In the genomic region with DNA sequence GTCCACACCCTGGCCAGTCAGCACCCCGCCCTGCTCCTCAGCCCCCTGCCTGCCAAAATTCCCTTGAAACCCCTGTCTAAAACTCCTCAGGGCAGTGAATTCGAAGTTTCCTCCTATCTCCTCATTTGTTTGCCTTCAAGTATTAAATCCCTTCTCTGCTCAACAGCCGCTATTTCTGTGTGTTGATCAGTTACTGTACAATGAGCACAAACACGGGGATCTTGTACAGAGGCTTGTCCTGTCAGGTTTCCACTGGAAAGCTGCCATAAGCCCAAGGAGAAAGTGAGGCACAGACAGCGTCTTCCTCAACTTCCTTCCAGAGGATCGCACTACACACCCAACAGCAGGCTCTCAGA, we compare ENCODE assay signal across 8 cellular contexts. TPM values are rescaled to one million over a fixed set of nuclear protein-coding genes. Genes with fewer than 3 reads are reported as not detected.
DNase-seq lines count a peak whose midpoint lies in the region; ATAC-seq, FAIRE-seq and TF ChIP-seq lines count a peak whose summit lies in the region.
"Not testable (repeated sequence)": the region's sequence is repeated elsewhere in the genome, so short reads cannot be mapped to it uniquely, and the experiment has no call there.
"Had no signal": no experiment of that assay in that cellular context is flagged by ENCODE, and none has a peak within 500 bp of the region (broad histone marks: within the 10 kb centered on the region; RNA-seq: fewer than 3 reads in every experiment).

No MANE protein-coding gene starts in this region.

- not testable (repeated sequence) for H2AK5ac ChIP-seq in IMR-90 (ENCODE audit: low read depth, low read length)

- TF ChIP-seq RAD21 in IMR-90 (IDR thresholded peaks at IDR 0.05; ENCODE audit: low read length); K562 (CRISPR knock-in tag; conservative IDR thresholded peaks at IDR 0.05 in 1 of 2, IDR thresholded peaks at IDR 0.05 in 1 of 2); HepG2 (CRISPR knock-in tag; IDR thresholded peaks at IDR 0.05): not testable (repeated sequence)

- no CpG with 5 or more reads among the region's 6 CpGs for WGBS in IMR-90 (ENCODE audit: extremely low coverage in 2 of 2, insufficient read length in 1 of 2), 2 experiments
- 31% methylated on average over 3 of the region's 6 CpGs for WGBS in K562 (ENCODE audit: insufficient coverage, low coverage, missing lambda C conversion rate)
- WGBS in esophagus squamous epithelium, 2 donors: 25 to 26% methylated on average over 4 to 5 of the region's 6 CpGs
- WGBS in HepG2 (ENCODE audit: low lambda C conversion rate): 46% methylated on average over 6 of the region's 6 CpGs

- peak overlapping the region; percentile 38; the same call in 1 of the 2 replicates for H2BK20ac ChIP-seq in IMR-90 (ENCODE audit: low read depth, low read length)

- not testable (repeated sequence) for H3K4me2 ChIP-seq in IMR-90 (ENCODE audit: low read depth, low read length); K562 (ENCODE audit: insufficient read depth, low read length); endothelial cell of umbilical vein (ENCODE audit: insufficient read depth, low read length); osteoblast (ENCODE audit: insufficient read depth, low read length)
- H3K4me2 ChIP-seq in HepG2 (ENCODE audit: low read depth, low read length): peak overlapping the region; percentile 63

- not testable (repeated sequence) for H3K79me2 ChIP-seq in K562 (ENCODE audit: control insufficient read depth, insufficient read depth, low read length); endothelial cell of umbilical vein (ENCODE audit: control insufficient read depth, insufficient read depth, low read length); HepG2 (ENCODE audit: insufficient read depth, low read length); osteoblast (ENCODE audit: insufficient read depth, low read length)

- H4K91ac ChIP-seq in IMR-90 (ENCODE audit: insufficient read depth, low read depth, low read length): not testable (repeated sequence)

- H3K27me3 ChIP-seq in Caco-2 (replicated peaks; ENCODE audit: control insufficient read depth, insufficient read depth, low read length); IMR-90 (ENCODE audit: control insufficient read depth, insufficient read depth, low read length); K562 (ENCODE audit: control insufficient read depth in 2 of 2, insufficient read depth in 2 of 2, low read length in 2 of 2); endothelial cell of umbilical vein (ENCODE audit: control insufficient read depth in 2 of 2, insufficient read depth in 2 of 2, low read length in 2 of 2); esophagus squamous epithelium; HepG2 (ENCODE audit: control insufficient read depth in 1 of 2, insufficient read depth in 2 of 2, low read length in 2 of 2); osteoblast (ENCODE audit: insufficient read depth, low read length): not testable (repeated sequence)

- not testable (repeated sequence) for H3K27ac ChIP-seq in IMR-90 (ENCODE audit: insufficient read depth, low read length); K562 (ENCODE audit: extremely low read depth, low read depth, low read length); endothelial cell of umbilical vein (ENCODE audit: insufficient read depth, low read depth, low read length); osteoblast (ENCODE audit: low read depth, low read length)
- H3K27ac ChIP-seq in esophagus squamous epithelium (peak overlapping the region in 3 of 4 donors; percentile 79 to 88 (median 80)), HepG2 (ENCODE audit: extremely low read length, insufficient read depth, low read length) (peak overlapping the region; percentile 88)

- POLR2A ChIA-PET in Caco-2 (lab: Charles Lee); IMR-90 (lab: Charles Lee; ENCODE audit: unreplicated experiment); K562 (lab: Yijun Ruan, JAX); endothelial cell of umbilical vein (lab: Charles Lee): not testable (repeated sequence)
- POLR2A ChIA-PET in HepG2 (lab: Yijun Ruan, JAX): interaction anchor here (1.0 to 2.0 kb wide), 3 partner anchors 8 to 42 kb away, joined by 3 to 13 read pairs (median 4); partner anchors contain the start of gene AKR1C1

- in situ Hi-C loops in IMR-90 (cut with MboI; ENCODE audit: low sequenced_read_pairs); HepG2 (cut with HindIII; ENCODE audit: extremely low pct_ligation_motif_present, low pct_unique_long_range_greater_than_20kb): not testable (repeated sequence)
- in situ Hi-C loops in K562 (cut with MboI): loop anchor here (5.0 kb wide), 1 partner anchor 82 kb away; no protein-coding TSS in a partner anchor

- H3K23ac ChIP-seq in IMR-90 (ENCODE audit: low read depth, low read length): not testable (repeated sequence)

- TF ChIP-seq CTCF in Caco-2 (IDR thresholded peaks at IDR 0.05; ENCODE audit: insufficient read depth in 1 of 2, low read depth in 1 of 2, low read length in 1 of 2, severe bottlenecking in 1 of 2, unreplicated experiment in 1 of 2); IMR-90 (conservative IDR thresholded peaks at IDR 0.05; ENCODE audit: low read depth, low read length); K562 (IDR thresholded peaks at IDR 0.05 in 2 of 3, conservative IDR thresholded peaks at IDR 0.05 in 1 of 3; ENCODE audit: insufficient read depth in 2 of 3, low read depth in 1 of 3, low read length in 3 of 3); endothelial cell of umbilical vein (IDR thresholded peaks at IDR 0.05; ENCODE audit: extremely low read depth in 1 of 2, insufficient read depth in 1 of 2, low read depth in 1 of 2, low read length in 2 of 2); esophagus squamous epithelium (IDR thresholded peaks at IDR 0.05); HepG2 (CRISPR knock-in tag; IDR thresholded peaks at IDR 0.05); osteoblast (IDR thresholded peaks at IDR 0.05; ENCODE audit: extremely low read depth, low read depth, low read length): not testable (repeated sequence)

- H2BK5ac ChIP-seq in IMR-90 (ENCODE audit: low read depth, low read length, poor library complexity, severe bottlenecking): not testable (repeated sequence)

- H3K9ac ChIP-seq in IMR-90 (ENCODE audit: low read depth, low read length); endothelial cell of umbilical vein (replicated peaks; ENCODE audit: extremely low read depth, insufficient read depth, low read length): not testable (repeated sequence)
- 0 out of 4 replicates have a peak overlapping the region, but pooled peaks of 1 of the 2 experiments have one; percentile 13 for H3K9ac ChIP-seq in K562 (ENCODE audit: insufficient read depth in 1 of 2, low read depth in 2 of 2, low read length in 2 of 2)
- H3K9ac ChIP-seq in HepG2 (ENCODE audit: insufficient read depth, low read depth, low read length): 0 out of 2 replicates have a peak overlapping the region, but pooled peaks have one; percentile 50

- H3K56ac ChIP-seq in IMR-90 (ENCODE audit: extremely low read depth, insufficient read depth, low read length): not testable (repeated sequence)

- CTCF ChIA-PET in Caco-2 (lab: Charles Lee); IMR-90 (lab: Yijun Ruan, JAX); K562 (lab: Yijun Ruan, JAX; ENCODE audit: low intra/inter-chr PET ratio); endothelial cell of umbilical vein (lab: Charles Lee); HepG2 (lab: Yijun Ruan, JAX; ENCODE audit: low intra/inter-chr PET ratio, low total read pairs): not testable (repeated sequence)

- not testable (repeated sequence) for DNase-seq in Caco-2; IMR-90; K562 (ENCODE audit: extremely low read depth in 1 of 4, low spot score in 3 of 4); endothelial cell of umbilical vein (ENCODE audit: low read depth, low spot score); esophagus squamous epithelium (lab: John Stamatoyannopoulos, UW); HepG2 (ENCODE audit: low spot score); osteoblast (ENCODE audit: insufficient read length, low spot score, missing footprints)

- not testable (repeated sequence) for H3K79me1 ChIP-seq in IMR-90 (ENCODE audit: low read depth in 1 of 2, low read length in 2 of 2)

- not testable (repeated sequence) for TF ChIP-seq POLR2A in IMR-90 (IDR thresholded peaks at IDR 0.05; ENCODE audit: low read depth, low read length); K562 (conservative IDR thresholded peaks at IDR 0.05); endothelial cell of umbilical vein (IDR thresholded peaks at IDR 0.05; ENCODE audit: low read depth, low read length); esophagus squamous epithelium (IDR thresholded peaks at IDR 0.05); HepG2 (IDR thresholded peaks at IDR 0.05; ENCODE audit: insufficient read depth in 1 of 2, low read depth in 2 of 2, low read length in 2 of 2)

- not testable (repeated sequence) for BruUV-seq in Caco-2 (replicated peaks; lab: Mats Ljungman, UMichigan); IMR-90 (replicated peaks; lab: Mats Ljungman, UMichigan); K562 (replicated peaks; lab: Mats Ljungman, UMichigan); endothelial cell of umbilical vein (replicated peaks; lab: Mats Ljungman, UMichigan)
- TSS peak; percentile 69 for BruUV-seq in HepG2 (replicated peaks; lab: Mats Ljungman, UMichigan)

- H3K9me3 Mint-ChIP-seq in Caco-2 (ENCODE audit: unreplicated experiment): peaks cover 19% of the 10 kb centered on the region

- peaks cover 30% of the 10 kb centered on the region for H3K4me1 Mint-ChIP-seq in Caco-2 (ENCODE audit: low read depth, unreplicated experiment)

- not testable (repeated sequence) for ATAC-seq in IMR-90 (ENCODE audit: low read depth); K562
- peak; percentile 52 for ATAC-seq in HepG2

- not testable (repeated sequence) for H2BK15ac ChIP-seq in IMR-90 (ENCODE audit: low read depth, low read length)

- not testable (repeated sequence) for H2AK9ac ChIP-seq in IMR-90 (replicated peaks; ENCODE audit: low read depth, low read length, poor library complexity)

- H3K4me1 ChIP-seq in Caco-2: peaks cover 31% of the 10 kb centered on the region
- H3K4me1 ChIP-seq in IMR-90 (ENCODE audit: control insufficient read depth, insufficient read depth, low read length): peaks cover 14% of the 10 kb centered on the region
- peaks cover 0 to 27% of the 10 kb centered on the region in 2 experiments; a peak in 4 of 5 replicates for H3K4me1 ChIP-seq in K562 (replicated peaks in 1 of 2; ENCODE audit: control insufficient read depth in 2 of 2, insufficient read depth in 2 of 2, low read length in 2 of 2)
- peaks cover 20% of the 10 kb centered on the region for H3K4me1 ChIP-seq in endothelial cell of umbilical vein (ENCODE audit: control insufficient read depth, extremely low read depth, insufficient read depth, low read length)
- peaks cover 19 to 59% (median 34%) of the 10 kb centered on the region in 3 donors for H3K4me1 ChIP-seq in esophagus squamous epithelium
- H3K4me1 ChIP-seq in HepG2 (ENCODE audit: insufficient read depth, low read length): peaks cover 74% of the 10 kb centered on the region
- H3K4me1 ChIP-seq in osteoblast (ENCODE audit: insufficient read depth, low read length): peaks cover 45% of the 10 kb centered on the region

- not testable (repeated sequence) for H3K36me3 Mint-ChIP-seq in Caco-2 (ENCODE audit: insufficient read depth, unreplicated experiment)

- TF ChIP-seq EP300 in K562 (IDR thresholded peaks at IDR 0.05; ENCODE audit: low read length); HepG2 (IDR thresholded peaks at IDR 0.05; ENCODE audit: low read depth in 2 of 2, low read length in 2 of 2); HepG2 (CRISPR knock-in tag; IDR thresholded peaks at IDR 0.05; ENCODE audit: borderline replicate concordance): not testable (repeated sequence)

- not testable (repeated sequence) for H3K4ac ChIP-seq in IMR-90 (ENCODE audit: low read depth, low read length)

- H3K4me3 Mint-ChIP-seq in Caco-2 (ENCODE audit: unreplicated experiment): not testable (repeated sequence)

- not testable (repeated sequence) for H2BK120ac ChIP-seq in IMR-90 (ENCODE audit: low read depth, low read length)

- H2AFZ ChIP-seq in IMR-90 (replicated peaks; ENCODE audit: low read length, poor library complexity); HepG2 (ENCODE audit: low read length): not testable (repeated sequence)
- H2AFZ ChIP-seq in K562 (ENCODE audit: low read depth, low read length) (peak overlapping the region; percentile 52), endothelial cell of umbilical vein (ENCODE audit: low read depth, low read length) (peak overlapping the region; percentile 44), osteoblast (ENCODE audit: low read length) (peak overlapping the region; percentile 23)

- not testable (repeated sequence) for H3K9me1 ChIP-seq in IMR-90 (ENCODE audit: insufficient read depth, low read length); K562 (ENCODE audit: control insufficient read depth, insufficient read depth, low read length); endothelial cell of umbilical vein (replicated peaks; ENCODE audit: control insufficient read depth, extremely low read depth, insufficient read depth, low read length)

- not testable (repeated sequence) for H4K8ac ChIP-seq in IMR-90 (ENCODE audit: low read depth in 2 of 2, low read length in 2 of 2)

- H3K9me3 ChIP-seq in Caco-2; IMR-90 (ENCODE audit: control insufficient read depth, insufficient read depth, low read length); K562 (replicated peaks; ENCODE audit: control insufficient read depth, insufficient read depth, low read depth, low read length); endothelial cell of umbilical vein (replicated peaks; ENCODE audit: control insufficient read depth, insufficient read depth, low read length); esophagus squamous epithelium; HepG2 (ENCODE audit: low read length); osteoblast (ENCODE audit: low read depth, low read length): not testable (repeated sequence)

- H3K36me3 ChIP-seq in Caco-2 (ENCODE audit: control insufficient read depth, insufficient read depth, low read length); IMR-90 (ENCODE audit: control insufficient read depth, insufficient read depth, low read length); K562 (ENCODE audit: control insufficient read depth, insufficient read depth, low read length); endothelial cell of umbilical vein (ENCODE audit: control insufficient read depth in 2 of 2, extremely low read depth in 1 of 2, insufficient read depth in 2 of 2, low read length in 2 of 2); esophagus squamous epithelium; HepG2 (replicated peaks in 1 of 2; ENCODE audit: control insufficient read depth in 1 of 2, insufficient read depth in 2 of 2, low read length in 2 of 2); osteoblast (ENCODE audit: insufficient read depth, low read length): not testable (repeated sequence)

- not testable (repeated sequence) for H4K20me1 ChIP-seq in IMR-90 (ENCODE audit: insufficient read depth, low read length); K562 (replicated peaks; ENCODE audit: control insufficient read depth, insufficient read depth, low read length); endothelial cell of umbilical vein (replicated peaks; ENCODE audit: control insufficient read depth, extremely low read depth, insufficient read depth, low read length); HepG2 (ENCODE audit: insufficient read depth, low read length); osteoblast (ENCODE audit: insufficient read depth, low read length)

- dilution Hi-C loops in IMR-90 (cut with HindIII; ENCODE audit: low sequenced_read_pairs, unreplicated experiment); endothelial cell of umbilical vein (cut with MboI; ENCODE audit: extremely low pct_ligation_motif_present, low sequenced_read_pairs): not testable (repeated sequence)

- H4K5ac ChIP-seq in IMR-90 (ENCODE audit: low read depth, low read length): not testable (repeated sequence)

- not testable (repeated sequence) for H3K4me3 ChIP-seq in Caco-2 (ENCODE audit: low read depth, low read length); IMR-90 (ENCODE audit: insufficient read depth, low read depth, low read length); K562; endothelial cell of umbilical vein (replicated peaks in 1 of 3; ENCODE audit: insufficient read depth in 1 of 3, low read depth in 1 of 3, low read length in 3 of 3); esophagus squamous epithelium; HepG2 (replicated peaks in 1 of 3; ENCODE audit: insufficient read depth in 1 of 3, low read depth in 2 of 3, low read length in 3 of 3); osteoblast (ENCODE audit: insufficient read depth, low read length)

- intact Hi-C loops in Caco-2 (cut with micrococcal nuclease; ENCODE audit: unreplicated experiment); IMR-90 (cut with micrococcal nuclease); K562 (cut with micrococcal nuclease); esophagus squamous epithelium (cut with DNase I); HepG2 (cut with micrococcal nuclease; ENCODE audit: unreplicated experiment): not testable (repeated sequence)
- intact Hi-C loops in endothelial cell of umbilical vein (cut with micrococcal nuclease): loop anchor here (2.0 kb wide), 1 partner anchor 91 kb away; no protein-coding TSS in a partner anchor

- H3K18ac ChIP-seq in IMR-90 (ENCODE audit: low read depth, low read length): not testable (repeated sequence)

- not testable (repeated sequence) for FAIRE-seq in K562 (lab: Jason Lieb, UNC); endothelial cell of umbilical vein (lab: Jason Lieb, UNC); HepG2 (lab: Jason Lieb, UNC)

- H3K27ac Mint-ChIP-seq in Caco-2 (ENCODE audit: unreplicated experiment): peak overlapping the region; percentile 14

- H3K14ac ChIP-seq in IMR-90 (replicated peaks; ENCODE audit: low read depth, low read length): not testable (repeated sequence)

- H3K27me3 Mint-ChIP-seq in Caco-2 (ENCODE audit: insufficient read depth, unreplicated experiment): not testable (repeated sequence)

RNA-seq across cellular contexts. Expression of gene AKR1C1, which starts 23.2 kb away (rescaled TPM):
- total RNA-seq in Caco-2 (2022): 27.1 and 28.4 TPM in 2 replicates
- 3.6 and 5.0 TPM in 2 replicates for total RNA-seq in IMR-90 (2012; rRNA removed)
- polyA plus RNA-seq in IMR-90 (2012; rRNA removed): 3.8 and 5.4 TPM in 2 replicates
- 2.3 and 3.5 TPM in 2 replicates for polyA plus RNA-seq in IMR-90 (2012; cell fraction: cytosol; rRNA removed)
- polyA plus RNA-seq in IMR-90 (2012; cell fraction: nucleus; rRNA removed; ENCODE audit: low replicate concordance): 2.6 and 11.5 TPM in 2 replicates
- total RNA-seq in K562 (2011; cell fraction: chromatin; rRNA removed; ENCODE audit: low replicate concordance): 36.5 and 72.6 TPM in 2 replicates
- total RNA-seq in K562 (2011; cell fraction: nucleolus; rRNA removed): 22.3 and 25.3 TPM in 2 replicates
- total RNA-seq in K562 (2011; cell fraction: nucleoplasm; rRNA removed): 38.8 and 56.3 TPM in 2 replicates
- total RNA-seq in K562 (2014; rRNA removed): 43.5 and 48.7 TPM in 2 replicates
- total RNA-seq in K562 (2014; rRNA removed; fragmentation: Illumina TruSeq; extraction: Trizol): 82.4 and 83.2 TPM in 2 replicates
- total RNA-seq in K562 (2015; rRNA removed; fragmentation: Illumina TruSeq; extraction: Trizol): 63.9 and 67.7 TPM in 2 replicates
- 75.9 and 80.0 TPM in 2 replicates for total RNA-seq in K562 (2021)
- 50.5 and 180 TPM in 2 replicates for polyA plus RNA-seq in K562 (2011; rRNA removed)
- polyA plus RNA-seq in K562 (2011; cell fraction: cytosol; rRNA removed): 36.9 and 138 TPM in 2 replicates
- 29.3 and 50.1 TPM in 2 replicates for polyA plus RNA-seq in K562 (2011; cell fraction: nucleus; rRNA removed)
- polyA plus RNA-seq in K562 (2012): 65.7 and 95.2 TPM in 2 replicates
- 118 and 119 TPM in 2 replicates for polyA plus RNA-seq in K562 (2014; fragmentation: Illumina TruSeq; extraction: Trizol)
- polyA plus RNA-seq in K562 (2014; fragmentation: Nextera tagmentation; extraction: Ambion mirVana): 10 to 100 TPM; 74.3 to 83.8 TPM
- polyA plus RNA-seq in K562 (2014; rRNA removed): 86.6 and 88.7 TPM in 2 replicates
- 37.0 and 121 TPM in 2 replicates for polyA minus RNA-seq in K562 (2011; rRNA and poly(A)+ RNA removed)
- polyA minus RNA-seq in K562 (2011; cell fraction: cytosol; rRNA and poly(A)+ RNA removed): 9.2 and 47.7 TPM in 2 replicates
- polyA minus RNA-seq in K562 (2011; cell fraction: nucleus; rRNA and poly(A)+ RNA removed): 23.7 and 26.7 TPM in 2 replicates
- total RNA-seq in endothelial cell of umbilical vein: 1.6 and 5.5 TPM in 2 replicates
- polyA plus RNA-seq in endothelial cell of umbilical vein: 1.5 and 1.6 TPM in 2 replicates
- polyA plus RNA-seq in endothelial cell of umbilical vein (2011; cell fraction: cytosol; rRNA removed): 1.7 and 1.9 TPM in 2 replicates
- 9.1 and 12.9 TPM in 2 replicates for polyA plus RNA-seq in endothelial cell of umbilical vein (2011; cell fraction: nucleus; rRNA removed)
- 0.54 and 0.87 TPM in 2 replicates for polyA plus RNA-seq in endothelial cell of umbilical vein (2012)
- polyA minus RNA-seq in endothelial cell of umbilical vein: 1.2 and 1.8 TPM in 2 replicates
- polyA minus RNA-seq in endothelial cell of umbilical vein (2011; cell fraction: cytosol; rRNA and poly(A)+ RNA removed): 1.8 TPM
- 3.9 and 5.1 TPM in 2 replicates for polyA minus RNA-seq in endothelial cell of umbilical vein (2011; cell fraction: nucleus; rRNA and poly(A)+ RNA removed)
- total RNA-seq in esophagus squamous epithelium: 100 to 1,000 TPM; 166 to 232 (median 195) TPM
- 2,238 and 3,445 TPM in 2 replicates for total RNA-seq in HepG2 (2016; rRNA removed; fragmentation: Illumina TruSeq; extraction: Trizol)
- 260 and 286 TPM in 2 replicates for total RNA-seq in HepG2 (2016; cell fraction: cytosol; rRNA removed; fragmentation: Illumina TruSeq; extraction: Trizol; ENCODE audit: low read depth)
- 2,230 and 3,407 TPM in 2 replicates for total RNA-seq in HepG2 (2016; cell fraction: insoluble cytoplasmic fraction; rRNA removed; fragmentation: Illumina TruSeq; extraction: Trizol)
- total RNA-seq in HepG2 (2016; cell fraction: membrane; rRNA removed; fragmentation: Illumina TruSeq; extraction: Trizol): 374 and 428 TPM in 2 replicates
- 793 and 846 TPM in 2 replicates for total RNA-seq in HepG2 (2016; cell fraction: nucleus; rRNA removed; fragmentation: Illumina TruSeq; extraction: Trizol)
- polyA plus RNA-seq in HepG2 (2011; rRNA removed): 885 and 948 TPM in 2 replicates
- 828 and 865 TPM in 2 replicates for polyA plus RNA-seq in HepG2 (2011; cell fraction: cytosol; rRNA removed)
- 305 and 371 TPM in 2 replicates for polyA plus RNA-seq in HepG2 (2011; cell fraction: nucleus; rRNA removed)
- polyA plus RNA-seq in HepG2 (2012): 1,096 and 2,304 TPM in 2 replicates
- polyA plus RNA-seq in HepG2 (2016; cell fraction: cytosol; fragmentation: Illumina TruSeq; extraction: Trizol; ENCODE audit: low read depth): 300 and 314 TPM in 2 replicates
- 3,286 and 3,327 TPM in 2 replicates for polyA plus RNA-seq in HepG2 (2016; cell fraction: insoluble cytoplasmic fraction; fragmentation: Illumina TruSeq; extraction: Trizol; ENCODE audit: low read depth)
- 290 and 331 TPM in 2 replicates for polyA plus RNA-seq in HepG2 (2016; cell fraction: membrane; fragmentation: Illumina TruSeq; extraction: Trizol; ENCODE audit: low read depth)
- 1,050 and 1,147 TPM in 2 replicates for polyA plus RNA-seq in HepG2 (2016; cell fraction: nucleus; fragmentation: Illumina TruSeq; extraction: Trizol; ENCODE audit: insufficient read depth, low read depth)
- 2.0 and 396 TPM in 2 replicates for polyA minus RNA-seq in HepG2 (2011; rRNA and poly(A)+ RNA removed; ENCODE audit: low replicate concordance)
- 248 and 276 TPM in 2 replicates for polyA minus RNA-seq in HepG2 (2011; cell fraction: cytosol; rRNA and poly(A)+ RNA removed)
- 488 and 587 TPM in 2 replicates for polyA minus RNA-seq in HepG2 (2011; cell fraction: nucleus; rRNA and poly(A)+ RNA removed)
- total RNA-seq in osteoblast: 108 and 140 TPM in 2 replicates
- total RNA-seq: B cell had no signal
